ENCODE assay signal across 27 cellular contexts in the genomic region with DNA sequence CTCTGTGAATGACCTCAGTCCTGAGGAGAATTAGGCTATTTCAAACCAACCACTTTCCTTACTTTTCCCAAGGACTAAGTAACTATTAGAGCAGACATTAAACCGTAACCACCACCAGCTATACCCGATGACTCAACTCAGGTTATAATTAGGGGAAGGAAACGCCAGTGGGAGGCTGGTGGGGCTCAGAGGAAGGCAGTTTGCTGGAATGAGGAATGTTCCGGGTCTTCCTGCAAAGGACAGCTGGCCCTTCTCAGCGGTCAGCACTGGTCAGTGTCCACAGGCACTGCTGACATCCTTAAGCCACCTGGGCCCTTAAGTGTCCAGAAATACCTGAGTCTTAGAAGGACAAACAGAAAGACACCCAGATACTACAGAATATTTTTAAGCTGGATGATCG.
A peak's percentile ranks its signal among the peaks of the same experiment; 100 is the strongest.
DNase-seq lines count a peak whose midpoint lies in the region; ATAC-seq, FAIRE-seq and TF ChIP-seq lines count a peak whose summit lies in the region.
"Had no signal": no experiment of that assay in that cellular context is flagged by ENCODE, and none has a peak within 500 bp of the region (broad histone marks: within the 10 kb centered on the region; RNA-seq: fewer than 3 reads in every experiment).

No MANE protein-coding gene starts in this region.

- no peak for TF ChIP-seq CTCF in A673 (conservative IDR thresholded peaks at IDR 0.05; ENCODE audit: low read depth, low read length)

- CTCF ChIA-PET in A673 (lab: Charles Lee) = no interaction called here

- ATAC-seq in HG02852 (IDR thresholded peaks at IDR 0.05; ENCODE audit: unreplicated experiment) (no peak), HG03571 (IDR thresholded peaks at IDR 0.05; ENCODE audit: unreplicated experiment) (no peak)
- ATAC-seq: Panc1 had no signal

- POLR2A ChIA-PET in A673 (lab: Charles Lee; ENCODE audit: low non-redundant PET) = no interaction called here

- H3K27me3 ChIP-seq in A673 (replicated peaks; ENCODE audit: insufficient read depth, low read depth, low read length, poor library complexity) = no peaks in the 10 kb centered on the region
- H3K27me3 ChIP-seq: SJSA1 had no signal

- no peak overlapping the region for H3K27ac ChIP-seq in A673 (ENCODE audit: low read depth, low read length, poor library complexity, severe bottlenecking)
- H3K27ac ChIP-seq: SJSA1 had no signal

- BruUV-seq in A673 (replicated peaks; lab: Mats Ljungman, UMichigan) = no TSS peak

- no peaks in the 10 kb centered on the region for H3K36me3 ChIP-seq in A673 (ENCODE audit: insufficient read depth, low read length, poor library complexity, severe bottlenecking)
- H3K36me3 ChIP-seq: SJSA1 had no signal

- no peak overlapping the region for H3K4me3 ChIP-seq in A673 (ENCODE audit: low read depth, low read length, poor library complexity, severe bottlenecking)
- H3K4me3 ChIP-seq: SJSA1 had no signal

- no peaks in the 10 kb centered on the region for H3K9me3 ChIP-seq in A673 (ENCODE audit: low read depth, low read length, poor library complexity, severe bottlenecking)
- H3K9me3 ChIP-seq: SJSA1 had no signal

- intact Hi-C loops in A673 (cut with micrococcal nuclease; ENCODE audit: unreplicated experiment) = no loop called here

- DNase-seq in A673 (ENCODE audit: low spot score) (peak; percentile 46), HTR-8/SVneo (ENCODE audit: insufficient read length, low spot score) (no peak), dermis blood vessel endothelial cell (peak; percentile 38), myocyte (ENCODE audit: low read depth) (peak; percentile 10), SW480 (ENCODE audit: low spot score) (no peak), NCI-H1930 (lab: John Stamatoyannopoulos, UW) (no peak)
- DNase-seq: 8988T; AML-193; C1 segment of cervical spinal cord; Calu3; CD8-positive, alpha-beta memory T cell; DMS153; GDM1; KBM-7; NCI-H1092; NCI-H1436; NCI-H187 treated with DMSO at 0.1 percent for 48 hours; NCI-H226; NCI-H510A treated with DMSO at 0.1 percent for 48 hours; NCI-H748 treated with DMSO at 0.1 percent for 48 hours; NK-92 treated with Interleukin-12 subunit alpha and Interleukin-12 subunit beta, amount 100 ng/mL, for 24 hours had no signal

- peak; percentile 20 for FAIRE-seq in HTR-8/SVneo (lab: Jason Lieb, UNC)
- FAIRE-seq: GM18507, H54 had no signal

- H3K4me1 ChIP-seq in A673 (ENCODE audit: insufficient read depth, low read length, poor library complexity, severe bottlenecking) = no peaks in the 10 kb centered on the region
- H3K4me1 ChIP-seq: SJSA1 had no signal

Comparison
In these comparisons a context has a peak if more than half of its experiments do, and no peak if none do; other contexts are left out.
1. DNase-seq: peak in A673 (single experiment), dermis blood vessel endothelial cell (single experiment) and myocyte (single experiment); none in HTR-8/SVneo (single experiment), SW480 (single experiment) and NCI-H1930 (0 of 2).